ENCODE assay signal across 7 cellular contexts in genomic region chr1:17946434-17946833, GRCh38.
"Had no signal": no experiment of that assay in that cellular context is flagged by ENCODE, and none has a peak within 500 bp of the region (broad histone marks: within the 10 kb centered on the region; RNA-seq: fewer than 3 reads in every experiment).

No MANE protein-coding gene starts in this region.

- FAIRE-seq: HepG2, HTR-8/SVneo had no signal

- ATAC-seq: HepG2 had no signal

- H3K9ac ChIP-seq: KMS-11 had no signal

- H3K27ac ChIP-seq: HL-60, KMS-11 had no signal

- DNase-seq: IMR-90, KBM-7, KG1 had no signal

- H3K4me2 ChIP-seq: KMS-11 had no signal
